In the genomic region with DNA sequence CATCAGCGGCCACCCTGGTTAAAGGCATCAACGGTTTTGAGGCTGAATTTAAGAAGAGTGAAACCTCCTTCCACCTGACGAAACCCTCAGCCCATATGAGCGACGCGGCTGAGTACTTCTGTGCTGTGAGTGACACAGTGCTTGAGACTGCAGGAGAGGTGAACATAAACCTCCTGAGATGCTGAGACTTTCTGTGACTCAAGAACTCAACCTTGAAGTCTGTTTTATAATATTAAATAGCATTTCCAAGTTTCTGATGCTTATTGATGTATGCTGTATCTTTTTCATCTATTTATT, we compare ENCODE assay signal across 7 cellular contexts.
DNase-seq lines count a peak whose midpoint lies in the region; ATAC-seq and TF ChIP-seq lines count a peak whose summit lies in the region.
"Not testable (repeated sequence)": the region's sequence is repeated elsewhere in the genome, so short reads cannot be mapped to it uniquely, and the experiment has no call there.

No MANE protein-coding gene starts in this region.

- intact Hi-C loops in OCI-LY7 (cut with micrococcal nuclease; ENCODE audit: unreplicated experiment): loop anchor here (2.0 kb wide), 3 partner anchors 18 to 38 kb away; no protein-coding TSS in a partner anchor

- peak overlapping the region; percentile 94 for H2AFZ ChIP-seq in OCI-LY7 (ENCODE audit: low read length)

- H3K27me3 Mint-ChIP-seq in CD8-positive, alpha-beta memory T cell; activated CD4-positive, alpha-beta T cell treated with anti-CD3 and anti-CD28 coated beads, Interleukin-2, amount 10 ng/mL, durations not matched to agents 7 days and 5 days; activated T-cell treated with anti-CD3 and anti-CD28 coated beads, Interleukin-2, amount 50 U/mL, for 4 hours (ENCODE audit: low read depth); activated naive CD4-positive, alpha-beta T cell treated with anti-CD3 and anti-CD28 coated beads, Interleukin-2, amount 50 U/mL, for 24 hours; effector memory CD8-positive, alpha-beta T cell: not testable (repeated sequence)

- peaks cover 8 to 11% (median 10%) of the 10 kb centered on the region in 3 donors for H3K4me1 Mint-ChIP-seq in CD8-positive, alpha-beta memory T cell
- peaks cover 26% of the 10 kb centered on the region for H3K4me1 Mint-ChIP-seq in activated CD4-positive, alpha-beta T cell treated with anti-CD3 and anti-CD28 coated beads, Interleukin-2, amount 10 ng/mL, durations not matched to agents 7 days and 5 days
- H3K4me1 Mint-ChIP-seq in activated T-cell treated with anti-CD3 and anti-CD28 coated beads, Interleukin-2, amount 50 U/mL, for 4 hours (ENCODE audit: low read depth): peaks cover 10% of the 10 kb centered on the region
- peaks cover 17% of the 10 kb centered on the region for H3K4me1 Mint-ChIP-seq in activated naive CD4-positive, alpha-beta T cell treated with anti-CD3 and anti-CD28 coated beads, Interleukin-2, amount 50 U/mL, for 24 hours
- not testable (repeated sequence) for H3K4me1 Mint-ChIP-seq in effector memory CD8-positive, alpha-beta T cell (ENCODE audit: low read depth in 2 of 2)

- POLR2A ChIA-PET in CD8-positive, alpha-beta memory T cell (lab: Charles Lee); activated CD4-positive, alpha-beta T cell treated with anti-CD3 and anti-CD28 coated beads, Interleukin-2, amount 10 ng/mL, durations not matched to agents 7 days and 5 days (lab: Charles Lee): not testable (repeated sequence)
- POLR2A ChIA-PET in OCI-LY7 (lab: Charles Lee): interaction anchor here (1.5 to 1.7 kb wide), 2 partner anchors 12 to 17 kb away, joined by 3 to 7 read pairs; no protein-coding TSS in a partner anchor

- DNase-seq in CD8-positive, alpha-beta memory T cell; activated CD4-positive, alpha-beta T cell treated with anti-CD3 and anti-CD28 coated beads, Interleukin-2, amount 10 ng/mL, durations not matched to agents 7 days and 5 days; activated T-cell treated with anti-CD3 and anti-CD28 coated beads, Interleukin-2, amount 50 U/mL, for 4 hours; effector memory CD8-positive, alpha-beta T cell: not testable (repeated sequence)
- peak; percentile 70 for DNase-seq in OCI-LY7 (ENCODE audit: low spot score)
- DNase-seq in stimulated activated CD4-positive, alpha-beta T cell treated with anti-CD3 and anti-CD28 coated beads, Interleukin-1b, Interleukin-23, amount 100 ng/mL, for 48 hours: peak; percentile 21

- not testable (repeated sequence) for H3K27ac ChIP-seq in CD8-positive, alpha-beta memory T cell (ENCODE audit: low read depth, low read length)
- peak overlapping the region; percentile 71 for H3K27ac ChIP-seq in OCI-LY7 (ENCODE audit: low read depth, low read length, poor library complexity, severe bottlenecking)

- not testable (repeated sequence) for H4K20me1 ChIP-seq in OCI-LY7 (ENCODE audit: insufficient read depth, low read length)

- H3K4me1 ChIP-seq in CD8-positive, alpha-beta memory T cell (ENCODE audit: insufficient read depth, low read length): not testable (repeated sequence)
- peaks cover 20% of the 10 kb centered on the region for H3K4me1 ChIP-seq in OCI-LY7 (ENCODE audit: insufficient read depth, low read length, poor library complexity, severe bottlenecking)

- H3K27me3 ChIP-seq in CD8-positive, alpha-beta memory T cell (ENCODE audit: insufficient read depth, low read length, poor library complexity, severe bottlenecking): not testable (repeated sequence)

- H3K4me3 Mint-ChIP-seq in CD8-positive, alpha-beta memory T cell: peak overlapping the region; percentile 58 to 86 (median 77)
- peak overlapping the region; percentile 76 for H3K4me3 Mint-ChIP-seq in activated CD4-positive, alpha-beta T cell treated with anti-CD3 and anti-CD28 coated beads, Interleukin-2, amount 10 ng/mL, durations not matched to agents 7 days and 5 days
- peak overlapping the region; percentile 79 for H3K4me3 Mint-ChIP-seq in activated T-cell treated with anti-CD3 and anti-CD28 coated beads, Interleukin-2, amount 50 U/mL, for 4 hours
- peak overlapping the region; percentile 85 for H3K4me3 Mint-ChIP-seq in activated naive CD4-positive, alpha-beta T cell treated with anti-CD3 and anti-CD28 coated beads, Interleukin-2, amount 50 U/mL, for 24 hours
- peak overlapping the region; percentile 64 to 73 for H3K4me3 Mint-ChIP-seq in effector memory CD8-positive, alpha-beta T cell

- H3K4me2 ChIP-seq in OCI-LY7 (ENCODE audit: low read length): peak overlapping the region; percentile 62

- H3K36me3 Mint-ChIP-seq in CD8-positive, alpha-beta memory T cell; activated CD4-positive, alpha-beta T cell treated with anti-CD3 and anti-CD28 coated beads, Interleukin-2, amount 10 ng/mL, durations not matched to agents 7 days and 5 days (ENCODE audit: low read depth); activated T-cell treated with anti-CD3 and anti-CD28 coated beads, Interleukin-2, amount 50 U/mL, for 4 hours (ENCODE audit: insufficient read depth); activated naive CD4-positive, alpha-beta T cell treated with anti-CD3 and anti-CD28 coated beads, Interleukin-2, amount 50 U/mL, for 24 hours; effector memory CD8-positive, alpha-beta T cell (ENCODE audit: insufficient read depth): not testable (repeated sequence)

- not testable (repeated sequence) for TF ChIP-seq CTCF in OCI-LY7 (conservative IDR thresholded peaks at IDR 0.05; ENCODE audit: low read length)

- not testable (repeated sequence) for H3K9me2 ChIP-seq in OCI-LY7 (ENCODE audit: insufficient read depth, low read length)

- BruUV-seq in OCI-LY7 (replicated peaks; lab: Mats Ljungman, UMichigan): not testable (repeated sequence)

- not testable (repeated sequence) for H3K36me3 ChIP-seq in CD8-positive, alpha-beta memory T cell (ENCODE audit: insufficient read depth, low read length); OCI-LY7 (ENCODE audit: insufficient read depth, low read length)

- H3K4me3 ChIP-seq in CD8-positive, alpha-beta memory T cell (ENCODE audit: low read length): not testable (repeated sequence)
- peak overlapping the region; percentile 34 for H3K4me3 ChIP-seq in OCI-LY7 (ENCODE audit: low read depth, low read length, poor library complexity, severe bottlenecking)

- peak overlapping the region in 7 of 8 donors; percentile 60 to 85 (median 75) for H3K27ac Mint-ChIP-seq in CD8-positive, alpha-beta memory T cell
- peak overlapping the region; percentile 91 for H3K27ac Mint-ChIP-seq in activated CD4-positive, alpha-beta T cell treated with anti-CD3 and anti-CD28 coated beads, Interleukin-2, amount 10 ng/mL, durations not matched to agents 7 days and 5 days
- H3K27ac Mint-ChIP-seq in activated naive CD4-positive, alpha-beta T cell treated with anti-CD3 and anti-CD28 coated beads, Interleukin-2, amount 50 U/mL, for 24 hours: peak overlapping the region; percentile 72
- peak overlapping the region in 1 of 2 donors; percentile 81 for H3K27ac Mint-ChIP-seq in effector memory CD8-positive, alpha-beta T cell

- H3K9me3 Mint-ChIP-seq in CD8-positive, alpha-beta memory T cell; activated CD4-positive, alpha-beta T cell treated with anti-CD3 and anti-CD28 coated beads, Interleukin-2, amount 10 ng/mL, durations not matched to agents 7 days and 5 days; activated T-cell treated with anti-CD3 and anti-CD28 coated beads, Interleukin-2, amount 50 U/mL, for 4 hours; activated naive CD4-positive, alpha-beta T cell treated with anti-CD3 and anti-CD28 coated beads, Interleukin-2, amount 50 U/mL, for 24 hours; effector memory CD8-positive, alpha-beta T cell: not testable (repeated sequence)

- not testable (repeated sequence) for H3K9me3 ChIP-seq in CD8-positive, alpha-beta memory T cell (ENCODE audit: low read length); OCI-LY7 (ENCODE audit: low read length)

- CTCF ChIA-PET in CD8-positive, alpha-beta memory T cell (lab: Charles Lee): interaction anchor here (1.3 to 1.5 kb wide), 3 partner anchors 18 to 20 kb away, joined by 3 read pairs; no protein-coding TSS in a partner anchor
- CTCF ChIA-PET in OCI-LY7 (lab: Charles Lee; ENCODE audit: unreplicated experiment): interaction anchor here (0.7 to 1.1 kb wide), 2 partner anchors 19 to 25 kb away, joined by 3 to 5 read pairs; no protein-coding TSS in a partner anchor
- CTCF ChIA-PET in activated CD4-positive, alpha-beta T cell treated with anti-CD3 and anti-CD28 coated beads, Interleukin-2, amount 10 ng/mL, durations not matched to agents 7 days and 5 days (lab: Charles Lee): not testable (repeated sequence)

- H3K79me2 ChIP-seq in OCI-LY7 (ENCODE audit: insufficient read depth, low read depth, low read length): not testable (repeated sequence)

- peak; percentile 78 to 81 for ATAC-seq in activated T-cell treated with anti-CD3 and anti-CD28 coated beads, Interleukin-2, amount 50 U/mL, for 4 hours
- ATAC-seq in effector memory CD8-positive, alpha-beta T cell (replicated peaks): peak; percentile 54
